16 cellular contexts compared by ENCODE assay signal in the genomic region with DNA sequence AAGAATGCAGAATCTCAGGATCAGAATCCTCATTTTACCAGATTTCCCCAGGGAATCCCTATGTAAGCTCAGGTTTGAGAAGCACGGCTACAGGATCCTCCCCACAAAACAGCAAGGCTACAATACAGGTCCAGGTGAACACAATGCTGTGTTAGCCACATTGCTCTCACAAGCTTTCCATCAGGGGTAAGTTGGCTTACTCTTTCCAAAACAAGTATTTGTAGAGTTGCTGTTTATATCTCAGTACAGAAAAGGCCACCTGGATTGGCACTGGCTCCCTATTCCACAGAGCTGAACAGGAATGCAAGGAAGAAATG. TPM values are rescaled to one million over a fixed set of nuclear protein-coding genes. Genes with fewer than 3 reads are reported as not detected.
DNase-seq lines count a peak whose midpoint lies in the region; ATAC-seq and TF ChIP-seq lines count a peak whose summit lies in the region.
"Had no signal": no experiment of that assay in that cellular context is flagged by ENCODE, and none has a peak within 500 bp of the region (broad histone marks: within the 10 kb centered on the region; RNA-seq: fewer than 3 reads in every experiment).

No MANE protein-coding gene starts in this region.

- H3K4me3 ChIP-seq in A673 (ENCODE audit: low read depth, low read length, poor library complexity, severe bottlenecking) (peak overlapping the region; percentile 1), GM23338 (no peak overlapping the region), Panc1 (ENCODE audit: low read depth in 2 of 2, low read length in 2 of 2) (no peak overlapping the region), hepatocyte (no peak overlapping the region)
- H3K4me3 ChIP-seq: pancreas, right lobe of liver had no signal

- CTCF ChIA-PET in A673 (lab: Charles Lee) (no interaction called here), Panc1 (lab: Charles Lee) (no interaction called here)

- H3K27ac ChIP-seq in A673 (ENCODE audit: low read depth, low read length, poor library complexity, severe bottlenecking) = peak overlapping the region; percentile 76
- H3K27ac ChIP-seq in GM23338 (ENCODE audit: low read depth) = 0 out of 2 replicates have a peak overlapping the region, but pooled peaks have one; percentile 3
- H3K27ac ChIP-seq in Panc1 (ENCODE audit: low read length) = peak overlapping the region; percentile 69
- peak overlapping the region; percentile 69 for H3K27ac ChIP-seq in hepatocyte
- H3K27ac ChIP-seq: right lobe of liver had no signal

- peaks cover 12% of the 10 kb centered on the region for H4K20me1 ChIP-seq in GM23338 (replicated peaks; ENCODE audit: insufficient read depth)
- H4K20me1 ChIP-seq in hepatocyte (ENCODE audit: insufficient read depth, poor library complexity, severe bottlenecking) = peaks cover 2% of the 10 kb centered on the region

- in situ Hi-C loops in Panc1 (cut with HindIII; ENCODE audit: low pct_unique_long_range_greater_than_20kb, low sequenced_read_pairs) = no loop called here

- POLR2A ChIA-PET in A673 (lab: Charles Lee; ENCODE audit: low non-redundant PET) (no interaction called here), Panc1 (lab: Charles Lee) (no interaction called here)

- no peaks in the 10 kb centered on the region for H3K36me3 Mint-ChIP-seq in GM23338 (ENCODE audit: low read depth)

- no peaks in the 10 kb centered on the region for H3K9me3 Mint-ChIP-seq in GM23338
- H3K9me3 Mint-ChIP-seq: activated B cell treated with CpG ODN at 0.5 μM for 24 hours, type B pancreatic cell had no signal

- ATAC-seq in GM23338 (peak; percentile 25; the same call in 2 of the 3 replicates), Panc1 (peak; percentile 43), HG03159 (IDR thresholded peaks at IDR 0.05; ENCODE audit: unreplicated experiment) (no peak)
- ATAC-seq: pancreas had no signal

- DNase-seq in A673 (ENCODE audit: low spot score) = no peak
- DNase-seq in GM23338 (ENCODE audit: low spot score) = no peak
- no peak for DNase-seq in Panc1 (ENCODE audit: low read depth, low spot score)
- DNase-seq in hepatocyte (ENCODE audit: low spot score) = no peak
- DNase-seq in hypothalamus (lab: John Stamatoyannopoulos, UW) = no peak
- DNase-seq in head of caudate nucleus = no peak
- DNase-seq in middle frontal gyrus (ENCODE audit: extremely low spot score, low spot score) = no peak
- DNase-seq: activated B cell treated with CpG ODN at 0.5 μM for 24 hours; activated CD8-positive, alpha-beta memory T cell treated with anti-CD3 and anti-CD28 coated beads for 24 hours; COR-L47; NCI-H2227 treated with DMSO at 0.1 percent for 48 hours; pancreas; right lobe of liver; stimulated activated naive CD4-positive, alpha-beta T cell treated with Interleukin-2 at 50 U/mL for 16 hours had no signal

- H3K9me2 ChIP-seq in GM23338 (ENCODE audit: insufficient read depth) = peaks cover under 1% of the 10 kb centered on the region; the same call in 1 of the 2 replicates
- H3K9me2 ChIP-seq in hepatocyte (replicated peaks; ENCODE audit: insufficient read depth) = no peaks in the 10 kb centered on the region

- intact Hi-C loops in A673 (cut with micrococcal nuclease; ENCODE audit: unreplicated experiment) = no loop called here
- intact Hi-C loops in Panc1 (cut with micrococcal nuclease; ENCODE audit: unreplicated experiment) = no loop called here
- intact Hi-C loops in head of caudate nucleus (cut with DNase I) = no loop called here

- H3K27ac Mint-ChIP-seq in GM23338 = no peak overlapping the region

- H3K4me2 ChIP-seq in GM23338 (peak overlapping the region; percentile 14; the same call in 1 of the 2 replicates), hepatocyte (peak overlapping the region; percentile 50)

- H3K4me1 ChIP-seq in A673 (ENCODE audit: insufficient read depth, low read length, poor library complexity, severe bottlenecking) (peaks cover 26% of the 10 kb centered on the region), GM23338 (ENCODE audit: insufficient read depth) (peaks cover 19% of the 10 kb centered on the region), Panc1 (ENCODE audit: control insufficient read depth, insufficient read depth, low read length) (peaks cover 64% of the 10 kb centered on the region), hepatocyte (ENCODE audit: insufficient read depth) (peaks cover 12% of the 10 kb centered on the region)

- no peaks in the 10 kb centered on the region for H3F3A ChIP-seq in GM23338 (replicated peaks; ENCODE audit: low read depth)

- H3K79me2 ChIP-seq in GM23338 (replicated peaks; ENCODE audit: insufficient read depth) = peaks cover 63% of the 10 kb centered on the region
- peaks cover 95% of the 10 kb centered on the region for H3K79me2 ChIP-seq in hepatocyte

- H3K27me3 Mint-ChIP-seq in GM23338 (ENCODE audit: insufficient read depth, low read depth, poor library complexity) = no peaks in the 10 kb centered on the region
- H3K27me3 Mint-ChIP-seq: type B pancreatic cell had no signal

- H2AFZ ChIP-seq in GM23338 = no peak overlapping the region
- H2AFZ ChIP-seq in hepatocyte = no peak overlapping the region

- H3K36me3 ChIP-seq in A673 (ENCODE audit: insufficient read depth, low read length, poor library complexity, severe bottlenecking) = no peaks in the 10 kb centered on the region
- H3K36me3 ChIP-seq in GM23338 (ENCODE audit: insufficient read depth) = no peaks in the 10 kb centered on the region
- no peaks in the 10 kb centered on the region for H3K36me3 ChIP-seq in Panc1 (ENCODE audit: control insufficient read depth, insufficient read depth, low read length)
- H3K36me3 ChIP-seq in hepatocyte (replicated peaks; ENCODE audit: insufficient read depth, low read depth) = no peaks in the 10 kb centered on the region
- H3K36me3 ChIP-seq: pancreas, right lobe of liver had no signal

- WGBS in hepatocyte (ENCODE audit: low lambda C conversion rate, missing lambda C conversion rate) = 42% methylated on average over 1 of the region's 1 CpG

- no TSS peak for BruUV-seq in A673 (replicated peaks; lab: Mats Ljungman, UMichigan)
- BruUV-seq in Panc1 (replicated peaks; lab: Mats Ljungman, UMichigan) = no TSS peak

- no peaks in the 10 kb centered on the region for H3K9me3 ChIP-seq in A673 (ENCODE audit: low read depth, low read length, poor library complexity, severe bottlenecking)
- H3K9me3 ChIP-seq in Panc1 (ENCODE audit: control insufficient read depth, insufficient read depth, low read depth, low read length) = no peaks in the 10 kb centered on the region
- H3K9me3 ChIP-seq in hepatocyte (ENCODE audit: low read depth) = no peaks in the 10 kb centered on the region
- H3K9me3 ChIP-seq: pancreas, right lobe of liver had no signal

- H3K4me3 Mint-ChIP-seq in GM23338 = no peak overlapping the region
- H3K4me3 Mint-ChIP-seq: type B pancreatic cell had no signal

- TF ChIP-seq CTCF in A673 (conservative IDR thresholded peaks at IDR 0.05; ENCODE audit: low read depth, low read length) = no peak
- TF ChIP-seq CTCF in GM23338 (conservative IDR thresholded peaks at IDR 0.05; ENCODE audit: low read depth in 2 of 2) = no peak
- no peak for TF ChIP-seq CTCF in Panc1 (IDR thresholded peaks at IDR 0.05)
- no peak for TF ChIP-seq CTCF in hepatocyte (IDR thresholded peaks at IDR 0.05; ENCODE audit: poor library complexity)

- no peaks in the 10 kb centered on the region for H3K27me3 ChIP-seq in A673 (replicated peaks; ENCODE audit: insufficient read depth, low read depth, low read length, poor library complexity)
- H3K27me3 ChIP-seq in GM23338 (ENCODE audit: insufficient read depth) = no peaks in the 10 kb centered on the region
- H3K27me3 ChIP-seq in Panc1 (ENCODE audit: control insufficient read depth, insufficient read depth, low read length) = no peaks in the 10 kb centered on the region
- H3K27me3 ChIP-seq in hepatocyte = no peaks in the 10 kb centered on the region
- H3K27me3 ChIP-seq: pancreas, right lobe of liver had no signal

- H3K4me1 Mint-ChIP-seq in GM23338 = peaks cover 32% of the 10 kb centered on the region

TF ChIP-seq in GM23338, 12 proteins besides CTCF, POLR2A, EP300 and RAD21 (continues in another document):
- no peak for TF ChIP-seq EZH2phosphoT487 (IDR thresholded peaks at IDR 0.05; ENCODE audit: unreplicated experiment)
- no peak for TF ChIP-seq EZH2 (IDR thresholded peaks at IDR 0.05; ENCODE audit: low read depth, unreplicated experiment)
- TF ChIP-seq, protein P1, sequence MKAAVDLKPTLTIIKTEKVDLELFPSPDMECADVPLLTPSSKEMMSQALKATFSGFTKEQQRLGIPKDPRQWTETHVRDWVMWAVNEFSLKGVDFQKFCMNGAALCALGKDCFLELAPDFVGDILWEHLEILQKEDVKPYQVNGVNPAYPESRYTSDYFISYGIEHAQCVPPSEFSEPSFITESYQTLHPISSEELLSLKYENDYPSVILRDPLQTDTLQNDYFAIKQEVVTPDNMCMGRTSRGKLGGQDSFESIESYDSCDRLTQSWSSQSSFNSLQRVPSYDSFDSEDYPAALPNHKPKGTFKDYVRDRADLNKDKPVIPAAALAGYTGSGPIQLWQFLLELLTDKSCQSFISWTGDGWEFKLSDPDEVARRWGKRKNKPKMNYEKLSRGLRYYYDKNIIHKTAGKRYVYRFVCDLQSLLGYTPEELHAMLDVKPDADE (IDR thresholded peaks at IDR 0.05) = no peak
- no peak for TF ChIP-seq STAT1 (IDR thresholded peaks at IDR 0.05; ENCODE audit: unreplicated experiment)
- TF ChIP-seq CREB1 (CRISPR knock-in tag; IDR thresholded peaks at IDR 0.05; ENCODE audit: low read depth) = no peak
- TF ChIP-seq ZNF331 (CRISPR knock-in tag; IDR thresholded peaks at IDR 0.05; ENCODE audit: low read depth) = no peak
- no peak for TF ChIP-seq NANOG (IDR thresholded peaks at IDR 0.05; ENCODE audit: borderline replicate concordance)
- no peak for TF ChIP-seq ZNF114 (CRISPR knock-in tag; IDR thresholded peaks at IDR 0.05)

RNA-seq across cellular contexts. Expression of a gene that starts 11.0 kb away (rescaled TPM):
- 79.4 and 81.0 TPM in 2 replicates for total RNA-seq in A673 (2021)
- total RNA-seq in GM23338 (2014; rRNA removed; shearing (Covaris generic)) = 10.4 and 13.0 TPM in 2 replicates
- 7.2 and 8.7 TPM in 2 replicates for polyA plus RNA-seq in GM23338 (2016; fragmentation: Nextera tagmentation; extraction: Ambion mirVana)
- 60.1 TPM for total RNA-seq in Panc1 (2021; ENCODE audit: unreplicated experiment)
- polyA plus RNA-seq in Panc1 (2012; ENCODE audit: insufficient read length) = 61.0 TPM
- total RNA-seq in hepatocyte = 11.8 and 14.1 TPM in 2 replicates
- 12.7 and 17.7 TPM in 2 replicates for polyA plus RNA-seq in hepatocyte

Comparison
In these comparisons a context has a peak if more than half of its experiments do, and no peak if none do; other contexts are left out.
1. H3K27ac ChIP-seq: peak in every context shown above with its lines; median percentile 76 in A673; 69 in Panc1; 69 in hepatocyte; 3 in GM23338.